10 cellular contexts compared by ENCODE assay signal in genomic region chrX:136646602-136647239, GRCh38.
DNase-seq lines count a peak whose midpoint lies in the region; ATAC-seq lines count a peak whose summit lies in the region.
"Had no signal": no experiment of that assay in that cellular context is flagged by ENCODE, and none has a peak within 500 bp of the region (broad histone marks: within the 10 kb centered on the region; RNA-seq: fewer than 3 reads in every experiment).

No MANE protein-coding gene starts in this region.

- peak; percentile 51 for ATAC-seq in stimulated activated naive CD8-positive, alpha-beta T cell treated with anti-CD3 and anti-CD28 coated beads, Interleukin-15, Interleukin-2, amounts not matched to agents 100 U/mL and 50 U/mL, for 24 hours
- ATAC-seq: natural killer cell treated with Interleukin-12 subunit alpha and Interleukin-12 subunit beta and Interleukin-15 and Interleukin-18, amount 100 ng/mL, for 72 hours had no signal

- peak; percentile 28 for DNase-seq in activated CD8-positive, alpha-beta memory T cell treated with anti-CD3 and anti-CD28 coated beads, Interleukin-2, amount 50 U/mL, for 4 hours
- DNase-seq in activated CD8-positive, alpha-beta memory T cell treated with anti-CD3 and anti-CD28 coated beads for 24 hours: no peak
- peak; percentile 42 for DNase-seq in activated CD4-positive, alpha-beta T cell treated with anti-CD3 and anti-CD28 coated beads, Interleukin-2, amount 50 U/mL, for 1 hour
- DNase-seq in central memory CD4-positive, alpha-beta T cell: peak; percentile 59
- DNase-seq in stimulated activated naive CD8-positive, alpha-beta T cell treated with anti-CD3 and anti-CD28 coated beads, Interleukin-15, Interleukin-2, amounts not matched to agents 100 U/mL and 50 U/mL, for 24 hours: peak; percentile 43
- DNase-seq in middle frontal gyrus (ENCODE audit: extremely low spot score, low spot score) (no peak), dedifferentiated amniotic fluid mesenchymal stem cell (ENCODE audit: extremely low spot score) (no peak), SW480 (ENCODE audit: low spot score) (no peak)
- DNase-seq: NCI-H345 had no signal

Comparison
In these comparisons a context has a peak if more than half of its experiments do, and no peak if none do; other contexts are left out.
1. DNase-seq: peak in activated CD8-positive, alpha-beta memory T cell treated with anti-CD3 and anti-CD28 coated beads, Interleukin-2, amount 50 U/mL, for 4 hours (single experiment), activated CD4-positive, alpha-beta T cell treated with anti-CD3 and anti-CD28 coated beads, Interleukin-2, amount 50 U/mL, for 1 hour (single experiment), central memory CD4-positive, alpha-beta T cell (single experiment) and stimulated activated naive CD8-positive, alpha-beta T cell treated with anti-CD3 and anti-CD28 coated beads, Interleukin-15, Interleukin-2, amounts not matched to agents 100 U/mL and 50 U/mL, for 24 hours (single experiment); none in activated CD8-positive, alpha-beta memory T cell treated with anti-CD3 and anti-CD28 coated beads for 24 hours (single experiment), middle frontal gyrus (single experiment), dedifferentiated amniotic fluid mesenchymal stem cell (single experiment) and SW480 (single experiment).